ENCODE assay signal across 16 cellular contexts in genomic region chr16:24758986-24759385, GRCh38. TPM values are rescaled to one million over a fixed set of nuclear protein-coding genes. Genes with fewer than 3 reads are reported as not detected.
DNase-seq lines count a peak whose midpoint lies in the region; ATAC-seq, FAIRE-seq and TF ChIP-seq lines count a peak whose summit lies in the region.
"Had no signal": no experiment of that assay in that cellular context is flagged by ENCODE, and none has a peak within 500 bp of the region (broad histone marks: within the 10 kb centered on the region; RNA-seq: fewer than 3 reads in every experiment).

No MANE protein-coding gene starts in this region.

- H2AFZ ChIP-seq in trophoblast cell (ENCODE audit: insufficient read depth, low read length, poor library complexity) = no peak overlapping the region

- H3K4me3 Mint-ChIP-seq in naive thymus-derived CD8-positive, alpha-beta T cell = no peak overlapping the region
- H3K4me3 Mint-ChIP-seq: B cell; CD8-positive, alpha-beta T cell had no signal

- no peak overlapping the region for H3K4ac ChIP-seq in trophoblast cell (ENCODE audit: low read depth, low read length)

- no peaks in the 10 kb centered on the region for H3K9me3 ChIP-seq in trophoblast cell (ENCODE audit: insufficient read depth, low read depth, low read length)
- H3K9me3 ChIP-seq: BLaER1 treated with 17β-estradiol and CSF1 and Interleukin-3, amounts not matched to agents 10 nM and 100 nM; HAP-1 had no signal

- ATAC-seq in naive thymus-derived CD8-positive, alpha-beta T cell = no peak
- ATAC-seq: CD8-positive, alpha-beta T cell had no signal

- H3K79me2 ChIP-seq in trophoblast cell (ENCODE audit: control insufficient read depth, insufficient read depth, low read length, poor library complexity) = no peaks in the 10 kb centered on the region

- POLR2A ChIA-PET in naive thymus-derived CD8-positive, alpha-beta T cell (lab: Charles Lee) = interaction anchor here (1.4 kb wide), 1 partner anchor 28 kb away, joined by 3 read pairs; no protein-coding TSS in a partner anchor

- H3K27ac Mint-ChIP-seq in naive thymus-derived CD8-positive, alpha-beta T cell = no peak overlapping the region
- H3K27ac Mint-ChIP-seq: B cell; CD8-positive, alpha-beta T cell had no signal

- no peak overlapping the region for H2AK5ac ChIP-seq in trophoblast cell (ENCODE audit: low read length)

- H3K36me3 ChIP-seq in trophoblast cell (ENCODE audit: control insufficient read depth in 1 of 2, insufficient read depth in 2 of 2, low read length in 2 of 2) = no peaks in the 10 kb centered on the region

- H3K4me3 ChIP-seq in trophoblast cell (ENCODE audit: low read depth, low read length) = no peak overlapping the region
- H3K4me3 ChIP-seq: BLaER1 treated with 17β-estradiol and CSF1 and Interleukin-3, amounts not matched to agents 10 nM and 100 nM; HAP-1 had no signal

- H3K27me3 Mint-ChIP-seq in naive thymus-derived CD8-positive, alpha-beta T cell = no peaks in the 10 kb centered on the region
- H3K27me3 Mint-ChIP-seq: B cell had no signal

- no peak overlapping the region for H2BK12ac ChIP-seq in trophoblast cell (ENCODE audit: low read length)

- H3K4me1 Mint-ChIP-seq in naive thymus-derived CD8-positive, alpha-beta T cell = peaks cover 20 to 28% (median 24%) of the 10 kb centered on the region in 4 donors

- no peaks in the 10 kb centered on the region for H3K9me3 Mint-ChIP-seq in naive thymus-derived CD8-positive, alpha-beta T cell
- H3K9me3 Mint-ChIP-seq: CD8-positive, alpha-beta T cell had no signal

- DNase-seq in H54 (ENCODE audit: insufficient read length, low spot score) = no peak
- peak; percentile 59 for DNase-seq in amniotic epithelial cell (ENCODE audit: low read depth)
- peak; percentile 46 to 55 for DNase-seq in erythroblast (lab: John Stamatoyannopoulos, UW)
- DNase-seq in trophoblast cell = peak; percentile 6 to 71
- no peak for DNase-seq in HPDE6-E6E7 (ENCODE audit: extremely low spot score)
- no peak for DNase-seq in activated CD8-positive, alpha-beta memory T cell treated with anti-CD3 and anti-CD28 coated beads, Interleukin-2, amount 50 U/mL, for 4 hours
- DNase-seq in activated CD8-positive, alpha-beta memory T cell treated with anti-CD3 and anti-CD28 coated beads, Interleukin-2, amount 50 U/mL, for 48 hours = no peak
- no peak for DNase-seq in naive thymus-derived CD8-positive, alpha-beta T cell
- DNase-seq: Calu3; CD8-positive, alpha-beta T cell; DMS79 treated with DMSO at 0.1 percent for 48 hours; GF-D8 had no signal

- no peaks in the 10 kb centered on the region for H3K79me1 ChIP-seq in trophoblast cell (ENCODE audit: low read length)

- no peaks in the 10 kb centered on the region for H3K4me1 ChIP-seq in trophoblast cell (ENCODE audit: control insufficient read depth in 1 of 2, insufficient read depth in 2 of 2, low read length in 2 of 2)

- H3K23ac ChIP-seq in trophoblast cell (ENCODE audit: low read length) = no peak overlapping the region

- no peak overlapping the region for H2BK120ac ChIP-seq in trophoblast cell (ENCODE audit: insufficient read depth, low read length, poor library complexity)

- peak; percentile 78 for FAIRE-seq in H54 (lab: Jason Lieb, UNC)
- FAIRE-seq: H1 had no signal

- peaks cover 0 to 39% (median 0%) of the 10 kb centered on the region in 3 donors for H3K36me3 Mint-ChIP-seq in naive thymus-derived CD8-positive, alpha-beta T cell

- no peaks in the 10 kb centered on the region for H3K27me3 ChIP-seq in trophoblast cell (ENCODE audit: insufficient read depth, low read length)
- H3K27me3 ChIP-seq: BLaER1 treated with 17β-estradiol and CSF1 and Interleukin-3, amounts not matched to agents 10 nM and 100 nM had no signal

- no peak overlapping the region for H4K91ac ChIP-seq in trophoblast cell (ENCODE audit: low read depth, low read length)

- WGBS in trophoblast cell (ENCODE audit: extremely low coverage, insufficient coverage, insufficient read length) = no CpG with 5 or more reads among the region's 1 CpG

- no peak overlapping the region for H3K14ac ChIP-seq in trophoblast cell (ENCODE audit: low read length)

- no peak overlapping the region for H4K8ac ChIP-seq in trophoblast cell (ENCODE audit: low read depth, low read length)

- TF ChIP-seq POLR2A in H54 (IDR thresholded peaks at IDR 0.05; ENCODE audit: low read depth, low read length) = no peak
- no peak for TF ChIP-seq POLR2A in erythroblast (IDR thresholded peaks at IDR 0.05; ENCODE audit: low read length)

- H3K9ac ChIP-seq in trophoblast cell (ENCODE audit: low read length) = no peak overlapping the region
- H3K9ac ChIP-seq: BLaER1 treated with 17β-estradiol and CSF1 and Interleukin-3, amounts not matched to agents 10 nM and 100 nM had no signal

- no peak overlapping the region for H3K18ac ChIP-seq in trophoblast cell (ENCODE audit: low read length)

- H2BK5ac ChIP-seq in trophoblast cell (ENCODE audit: low read depth, low read length, poor library complexity) = no peak overlapping the region

- H3K27ac ChIP-seq in trophoblast cell (ENCODE audit: low read depth, low read length) = no peak overlapping the region
- H3K27ac ChIP-seq: BLaER1 treated with 17β-estradiol and CSF1 and Interleukin-3, amounts not matched to agents 10 nM and 100 nM had no signal

- H3K4me2 ChIP-seq in trophoblast cell (ENCODE audit: low read length) = no peak overlapping the region
- H3K4me2 ChIP-seq: BLaER1 treated with 17β-estradiol and CSF1 and Interleukin-3, amounts not matched to agents 10 nM and 100 nM had no signal

- no peak overlapping the region for H4K12ac ChIP-seq in trophoblast cell (ENCODE audit: low read depth, low read length)

RNA-seq across cellular contexts. Expression of gene TNRC6A, which starts 29.5 kb away (rescaled TPM):
- 19.9 and 21.5 TPM in 2 replicates for polyA plus RNA-seq in trophoblast cell (2013)
- 10 to 100 TPM; 84.1 to 85.2 TPM for total RNA-seq in naive thymus-derived CD8-positive, alpha-beta T cell
- polyA plus RNA-seq in naive thymus-derived CD8-positive, alpha-beta T cell = 10 to 100 TPM in 2 of 3 donors, 1 to 10 TPM in 1; 9.4 to 12.9 (median 10.9) TPM

Comparison
In these comparisons a context has a peak if more than half of its experiments do, and no peak if none do; other contexts are left out.
1. DNase-seq: peak in amniotic epithelial cell (single experiment), erythroblast (2 of 2) and trophoblast cell (2 of 2); none in H54 (single experiment), HPDE6-E6E7 (single experiment), activated CD8-positive, alpha-beta memory T cell treated with anti-CD3 and anti-CD28 coated beads, Interleukin-2, amount 50 U/mL, for 4 hours (single experiment), activated CD8-positive, alpha-beta memory T cell treated with anti-CD3 and anti-CD28 coated beads, Interleukin-2, amount 50 U/mL, for 48 hours (single experiment) and naive thymus-derived CD8-positive, alpha-beta T cell (0 of 10).